ENCODE assay signal across 14 cellular contexts in genomic region chrX:26778320-26778888, GRCh38.
DNase-seq lines count a peak whose midpoint lies in the region; ATAC-seq, FAIRE-seq and TF ChIP-seq lines count a peak whose summit lies in the region.
"Had no signal": no experiment of that assay in that cellular context is flagged by ENCODE, and none has a peak within 500 bp of the region (broad histone marks: within the 10 kb centered on the region; RNA-seq: fewer than 3 reads in every experiment).

No MANE protein-coding gene starts in this region.

- H3K36me3 Mint-ChIP-seq in mesothelial cell of epicardium = peaks cover 10% of the 10 kb centered on the region

- no peak overlapping the region for H3K27ac Mint-ChIP-seq in mesothelial cell of epicardium
- H3K27ac Mint-ChIP-seq: CD4-positive, alpha-beta T cell had no signal

- H3K79me2 ChIP-seq in hepatocyte = no peaks in the 10 kb centered on the region

- no peak overlapping the region for H3K9ac ChIP-seq in kidney (ENCODE audit: low read length in 2 of 2)

- 68 to 92% methylated on average over 3 of the region's 3 CpGs for WGBS in aorta, 2 donors
- WGBS in hepatocyte (ENCODE audit: low lambda C conversion rate, missing lambda C conversion rate) = 60% methylated on average over 3 of the region's 3 CpGs

- no peaks in the 10 kb centered on the region for H3K9me2 ChIP-seq in hepatocyte (replicated peaks; ENCODE audit: insufficient read depth)

- no peak overlapping the region for H3K4me2 ChIP-seq in hepatocyte

- H3K4me1 Mint-ChIP-seq in mesothelial cell of epicardium = no peaks in the 10 kb centered on the region

- DNase-seq in GM12864 (ENCODE audit: low read depth) (no peak), HTR-8/SVneo (ENCODE audit: insufficient read length, low spot score) (no peak), ascending aorta (ENCODE audit: low spot score in 2 of 2) (no peak), mesothelial cell of epicardium (ENCODE audit: low spot score in 2 of 2, unreplicated experiment in 2 of 2) (no peak), aorta (no peak), kidney (no peak), hepatocyte (ENCODE audit: low spot score) (no peak)
- DNase-seq: activated effector memory CD4-positive, alpha-beta T cell treated with Interleukin-2 at 50 U/mL for 16 hours; CD4-positive, alpha-beta T cell; hypothalamus had no signal

- TF ChIP-seq CTCF in GM12864 (IDR thresholded peaks at IDR 0.05; ENCODE audit: low read depth, low read length, missing control alignments) = peak; percentile 30
- peak in 2 of 3 experiments; percentile 12 to 14 for TF ChIP-seq CTCF in ascending aorta (IDR thresholded peaks at IDR 0.05)
- peak; percentile 70 for TF ChIP-seq CTCF in mesothelial cell of epicardium (IDR thresholded peaks at IDR 0.05; ENCODE audit: unreplicated experiment)
- TF ChIP-seq CTCF in kidney (IDR thresholded peaks at IDR 0.05; ENCODE audit: borderline replicate concordance, extremely low read depth, insufficient read depth) = no peak
- no peak for TF ChIP-seq CTCF in hepatocyte (IDR thresholded peaks at IDR 0.05; ENCODE audit: poor library complexity)

- no peak overlapping the region for H2AFZ ChIP-seq in hepatocyte

- peaks cover 61% of the 10 kb centered on the region for H3K9me3 Mint-ChIP-seq in mesothelial cell of epicardium
- H3K9me3 Mint-ChIP-seq: CD4-positive, alpha-beta T cell had no signal

- intact Hi-C loops in ascending aorta (cut with DNase I) (no loop called here), aorta (cut with DNase I) (no loop called here), kidney (cut with DNase I) (no loop called here)

- H3K4me1 ChIP-seq in ascending aorta (no peaks in the 10 kb centered on the region), aorta (ENCODE audit: control insufficient read depth in 1 of 2, insufficient read depth in 2 of 2, low read length in 2 of 2) (no peaks in the 10 kb centered on the region), kidney (ENCODE audit: control insufficient read depth in 1 of 2, insufficient read depth in 1 of 2, low read depth in 1 of 2, low read length in 2 of 2) (no peaks in the 10 kb centered on the region), hepatocyte (ENCODE audit: insufficient read depth) (no peaks in the 10 kb centered on the region)

- H3K27ac ChIP-seq in ascending aorta (no peak overlapping the region), aorta (ENCODE audit: low read depth in 1 of 2, low read length in 2 of 2) (no peak overlapping the region), kidney (ENCODE audit: low read depth in 2 of 2, low read length in 2 of 2) (no peak overlapping the region), hepatocyte (no peak overlapping the region)
- H3K27ac ChIP-seq: cardiac muscle cell, skin epidermis had no signal

- no peak overlapping the region for H3K4me3 Mint-ChIP-seq in mesothelial cell of epicardium
- H3K4me3 Mint-ChIP-seq: CD4-positive, alpha-beta T cell had no signal

- no peak for ATAC-seq in aorta (ENCODE audit: low FRiP score)

- no peaks in the 10 kb centered on the region for H4K20me1 ChIP-seq in hepatocyte (ENCODE audit: insufficient read depth, poor library complexity, severe bottlenecking)

- H3K27me3 Mint-ChIP-seq in mesothelial cell of epicardium (ENCODE audit: low read depth) = no peaks in the 10 kb centered on the region
- H3K27me3 Mint-ChIP-seq: CD4-positive, alpha-beta T cell had no signal

- H3K9me3 ChIP-seq in ascending aorta (no peaks in the 10 kb centered on the region), aorta (ENCODE audit: control insufficient read depth, low read length) (no peaks in the 10 kb centered on the region), kidney (ENCODE audit: control insufficient read depth in 1 of 2, low read length in 2 of 2) (no peaks in the 10 kb centered on the region), hepatocyte (ENCODE audit: low read depth) (no peaks in the 10 kb centered on the region)

- H3K36me3 ChIP-seq in ascending aorta (no peaks in the 10 kb centered on the region), aorta (ENCODE audit: control insufficient read depth in 1 of 2, insufficient read depth in 2 of 2, low read length in 1 of 2) (no peaks in the 10 kb centered on the region), kidney (ENCODE audit: control insufficient read depth in 1 of 2, insufficient read depth in 2 of 2, low read length in 2 of 2) (no peaks in the 10 kb centered on the region), hepatocyte (replicated peaks; ENCODE audit: insufficient read depth, low read depth) (no peaks in the 10 kb centered on the region)
- H3K36me3 ChIP-seq: cardiac muscle cell had no signal

- H3K27me3 ChIP-seq in ascending aorta = no peaks in the 10 kb centered on the region
- no peaks in the 10 kb centered on the region for H3K27me3 ChIP-seq in aorta (ENCODE audit: control insufficient read depth in 1 of 2, insufficient read depth in 2 of 2, low read length in 1 of 2)
- no peaks in the 10 kb centered on the region for H3K27me3 ChIP-seq in hepatocyte
- H3K27me3 ChIP-seq: cardiac muscle cell had no signal

- H3K4me3 ChIP-seq in GM12864 (ENCODE audit: low read depth, low read length) (no peak overlapping the region), ascending aorta (no peak overlapping the region), aorta (ENCODE audit: low read length in 2 of 2) (no peak overlapping the region), kidney (ENCODE audit: low read length in 2 of 2) (no peak overlapping the region), hepatocyte (no peak overlapping the region)
- H3K4me3 ChIP-seq: cardiac muscle cell, lung, skin epidermis had no signal

- FAIRE-seq in HTR-8/SVneo (lab: Jason Lieb, UNC) (peak; percentile 72), kidney (lab: Jason Lieb, UNC) (no peak)
- FAIRE-seq: endothelial cell of umbilical vein had no signal

Comparison
In these comparisons a context has a peak if more than half of its experiments do, and no peak if none do; other contexts are left out.
1. CTCF ChIP-seq: peak in GM12864 (single experiment), ascending aorta (2 of 3) and mesothelial cell of epicardium (single experiment); none in kidney (single experiment) and hepatocyte (single experiment).